ENCODE assay signal across 8 cellular contexts in genomic region chr3:188662214-188662613, GRCh38.
"Had no signal": no experiment of that assay in that cellular context is flagged by ENCODE, and none has a peak within 500 bp of the region (broad histone marks: within the 10 kb centered on the region; RNA-seq: fewer than 3 reads in every experiment).

No MANE protein-coding gene starts in this region.

- H3K4me1 ChIP-seq: HAP-1 had no signal

- H3K27me3 Mint-ChIP-seq: IgD-negative memory B cell had no signal

- ATAC-seq: HCT116 had no signal

- H3K27ac ChIP-seq: GM23248 had no signal

- H3K4me3 ChIP-seq: GM23248, HAP-1 had no signal

- H3K4me3 Mint-ChIP-seq: HFFc6, IgD-negative memory B cell had no signal

- H3K9me3 Mint-ChIP-seq: HFFc6, IgD-negative memory B cell had no signal

- H3K9ac ChIP-seq: GM23248 had no signal

- H3K9me3 ChIP-seq: HAP-1 had no signal

- H3K27ac Mint-ChIP-seq: HFFc6, IgD-negative memory B cell had no signal

- H3K36me3 ChIP-seq: HAP-1 had no signal

- DNase-seq: GM23248, GOT3, H7, HFFc6, KBM-7 had no signal
